8 cellular contexts compared by ENCODE assay signal in the genomic region with DNA sequence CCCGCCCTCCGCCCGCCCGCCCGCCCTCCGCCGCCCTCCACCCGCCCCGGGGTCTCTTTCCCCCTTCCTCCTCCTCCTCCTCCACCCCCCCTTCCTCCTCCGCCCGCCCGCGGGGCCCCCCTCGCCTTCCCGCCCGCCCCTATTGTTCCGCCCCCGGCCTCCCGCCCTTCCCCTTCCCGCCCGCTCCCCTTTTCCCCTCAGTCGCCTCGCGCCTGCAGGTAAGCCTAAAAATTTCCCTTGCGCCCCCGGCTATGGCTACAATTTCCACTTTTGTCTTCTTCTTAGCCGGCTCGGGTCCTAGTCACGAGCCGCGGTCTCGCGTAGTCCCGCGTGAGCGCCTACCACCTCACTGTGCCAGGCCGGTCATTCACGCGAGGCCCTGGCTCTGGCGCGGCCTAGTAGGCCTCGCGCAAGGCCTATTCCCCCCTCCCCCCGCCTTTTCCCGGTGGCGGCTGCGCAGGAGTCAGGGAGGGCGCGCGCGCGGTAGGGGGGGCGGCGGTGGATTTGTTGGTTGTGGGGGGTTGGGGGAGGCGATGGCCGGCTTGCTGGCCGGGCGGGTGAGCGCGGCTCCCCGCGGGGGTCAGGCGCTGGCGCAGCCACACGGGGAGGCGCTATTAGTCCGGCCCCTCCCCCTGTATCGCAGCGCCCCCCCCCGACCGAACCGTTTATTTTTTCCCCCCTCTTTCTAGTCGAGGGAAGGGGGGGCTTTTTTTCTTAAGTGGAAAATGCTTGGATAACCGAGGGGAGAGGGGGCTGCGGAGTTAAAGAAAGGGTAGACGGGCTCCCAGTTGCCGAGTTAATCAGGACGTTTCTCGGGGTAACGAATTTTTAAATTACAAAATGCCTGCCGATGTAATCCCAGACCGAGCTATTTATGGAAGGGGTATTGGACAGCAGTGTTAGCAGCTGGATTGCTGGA.
DNase-seq lines count a peak whose midpoint lies in the region; ATAC-seq lines count a peak whose summit lies in the region.

No MANE protein-coding gene starts in this region.

- peak; percentile 26 for ATAC-seq in HG03108 (IDR thresholded peaks at IDR 0.05; ENCODE audit: unreplicated experiment)
- ATAC-seq in GM21423 (IDR thresholded peaks at IDR 0.05; ENCODE audit: unreplicated experiment): no peak

- DNase-seq in EL: peak; percentile 81
- peak; percentile 98 for DNase-seq in NCI-H69 (lab: John Stamatoyannopoulos, UW)
- DNase-seq in activated CD8-positive, alpha-beta memory T cell treated with anti-CD3 and anti-CD28 coated beads for 4 hours (ENCODE audit: low read depth in 2 of 2): peak; percentile 53 to 63
- DNase-seq in effector CD8-positive, alpha-beta T cell (lab: John Stamatoyannopoulos, UW): peak; percentile 72
- DNase-seq in medulla oblongata (ENCODE audit: extremely low spot score): peak; percentile 89
- peak; percentile 51 to 66 (median 55) for DNase-seq in stimulated activated CD4-positive, alpha-beta T cell treated with anti-CD3 and anti-CD28 coated beads, TNF-alpha, amount 100 ng/mL, for 24 hours (ENCODE audit: low read depth in 3 of 3)
